Comparison of ENCODE assay signal across 8 cellular contexts in genomic region chr6:16769131-16769985, GRCh38. TPM values are rescaled to one million over a fixed set of nuclear protein-coding genes. Genes with fewer than 3 reads are reported as not detected.
A peak's percentile ranks its signal among the peaks of the same experiment; 100 is the strongest.
DNase-seq lines count a peak whose midpoint lies in the region; ATAC-seq and TF ChIP-seq lines count a peak whose summit lies in the region.

No MANE protein-coding gene starts in this region.

- CTCF ChIA-PET in activated B cell treated with CpG ODN at 0.5 μM for 24 hours (lab: Charles Lee) = interaction anchor here (0.9 to 7.8 kb wide), 5 partner anchors 7 to 437 kb away, joined by 3 to 59 read pairs (median 20); partner anchors contain the start of gene ATXN1

- no peak overlapping the region for H3K4me3 ChIP-seq in DOHH2 (ENCODE audit: low read length)
- peak overlapping the region; percentile 3; the same call in 1 of the 2 replicates for H3K4me3 ChIP-seq in HUES6 (ENCODE audit: low read depth, low read length)
- peak overlapping the region; percentile 8 for H3K4me3 ChIP-seq in choroid plexus epithelial cell (ENCODE audit: low read depth, low read length)
- no peak overlapping the region for H3K4me3 ChIP-seq in suprapubic skin

- peaks cover 18% of the 10 kb centered on the region for H3K4me1 Mint-ChIP-seq in activated B cell treated with CpG ODN at 0.5 μM for 24 hours
- H3K4me1 Mint-ChIP-seq in naive thymus-derived CD8-positive, alpha-beta T cell = peaks cover 20 to 67% (median 57%) of the 10 kb centered on the region in 4 donors

- TF ChIP-seq POLR2A in suprapubic skin (IDR thresholded peaks at IDR 0.05) = no peak

- intact Hi-C loops in activated B cell treated with CpG ODN at 0.5 μM for 24 hours (cut with micrococcal nuclease) = loop anchor here (10.0 kb wide), 2 partner anchors 195 to 935 kb away; partner anchors contain the start of gene NUP153

- TF ChIP-seq CTCF in DOHH2 (IDR thresholded peaks at IDR 0.05; ENCODE audit: low read depth, low read length, poor library complexity, severe bottlenecking) (no peak), activated B cell treated with CpG ODN at 0.5 μM for 24 hours (IDR thresholded peaks at IDR 0.05) (no peak), choroid plexus epithelial cell (conservative IDR thresholded peaks at IDR 0.05; ENCODE audit: low read depth, low read length) (no peak), suprapubic skin (IDR thresholded peaks at IDR 0.05) (no peak)

- no peak overlapping the region for H3K9ac ChIP-seq in HUES6 (ENCODE audit: low read length)

- H3K27ac Mint-ChIP-seq in activated B cell treated with CpG ODN at 0.5 μM for 24 hours = peak overlapping the region; percentile 4
- H3K27ac Mint-ChIP-seq in naive thymus-derived CD8-positive, alpha-beta T cell = peak overlapping the region; percentile 7 to 82 (median 62)

- no peak overlapping the region for H3K27ac ChIP-seq in DOHH2 (ENCODE audit: low read depth, low read length)
- peak overlapping the region; percentile 23; the same call in 1 of the 2 replicates for H3K27ac ChIP-seq in HUES6 (ENCODE audit: low read depth, low read length)
- H3K27ac ChIP-seq in suprapubic skin = peak overlapping the region; percentile 68

- H3K27me3 ChIP-seq in DOHH2 (ENCODE audit: control insufficient read depth, low read length) (no peaks in the 10 kb centered on the region), HUES6 (ENCODE audit: control insufficient read depth, insufficient read depth, low read length) (no peaks in the 10 kb centered on the region), suprapubic skin (no peaks in the 10 kb centered on the region)

- TF ChIP-seq EP300 in suprapubic skin (IDR thresholded peaks at IDR 0.05) = no peak

- peaks cover 3% of the 10 kb centered on the region for H3K27me3 Mint-ChIP-seq in activated B cell treated with CpG ODN at 0.5 μM for 24 hours
- H3K27me3 Mint-ChIP-seq in naive thymus-derived CD8-positive, alpha-beta T cell = peaks cover 0 to under 1% (median 0%) of the 10 kb centered on the region in 5 donors

- H3K36me3 ChIP-seq in DOHH2 (ENCODE audit: control insufficient read depth, low read length) = no peaks in the 10 kb centered on the region
- no peaks in the 10 kb centered on the region for H3K36me3 ChIP-seq in HUES6 (ENCODE audit: control insufficient read depth, insufficient read depth, low read length)
- no peaks in the 10 kb centered on the region for H3K36me3 ChIP-seq in suprapubic skin

- H3K4me1 ChIP-seq in DOHH2 (ENCODE audit: control insufficient read depth, low read length) = peaks cover 21% of the 10 kb centered on the region
- peaks cover 34% of the 10 kb centered on the region for H3K4me1 ChIP-seq in HUES6 (ENCODE audit: control insufficient read depth, insufficient read depth, low read length)
- H3K4me1 ChIP-seq in suprapubic skin = peaks cover 42% of the 10 kb centered on the region

- H3K4me2 ChIP-seq in DOHH2 (ENCODE audit: low read length) = peak overlapping the region; percentile 15

- no peaks in the 10 kb centered on the region for H3K9me3 Mint-ChIP-seq in activated B cell treated with CpG ODN at 0.5 μM for 24 hours
- no peaks in the 10 kb centered on the region for H3K9me3 Mint-ChIP-seq in naive thymus-derived CD8-positive, alpha-beta T cell

- no peak overlapping the region for H3K4me3 Mint-ChIP-seq in activated B cell treated with CpG ODN at 0.5 μM for 24 hours
- peak overlapping the region in 7 of 10 donors; percentile 0 to 48 (median 10) for H3K4me3 Mint-ChIP-seq in naive thymus-derived CD8-positive, alpha-beta T cell

- H4K20me1 ChIP-seq in DOHH2 (ENCODE audit: control insufficient read depth, insufficient read depth, low read depth, low read length) = no peaks in the 10 kb centered on the region

- ATAC-seq in activated B cell treated with CpG ODN at 0.5 μM for 24 hours (ENCODE audit: low read depth) = peak; percentile 78
- peak; percentile 92 to 95 for ATAC-seq in naive thymus-derived CD8-positive, alpha-beta T cell

- H3K9me3 ChIP-seq in DOHH2 (ENCODE audit: control insufficient read depth, insufficient read depth, low read length) (no peaks in the 10 kb centered on the region), HUES6 (ENCODE audit: control insufficient read depth, insufficient read depth, low read depth, low read length) (no peaks in the 10 kb centered on the region), suprapubic skin (no peaks in the 10 kb centered on the region)

- WGBS in suprapubic skin = 16% methylated on average over 8 of the region's 8 CpGs

- no peaks in the 10 kb centered on the region for H3K36me3 Mint-ChIP-seq in activated B cell treated with CpG ODN at 0.5 μM for 24 hours (ENCODE audit: low read depth)
- no peaks in the 10 kb centered on the region for H3K36me3 Mint-ChIP-seq in naive thymus-derived CD8-positive, alpha-beta T cell

- H3F3A ChIP-seq in DOHH2 (ENCODE audit: control insufficient read depth, insufficient read depth) = 0 out of 2 replicates have a peak, but pooled peaks cover 2% of the 10 kb centered on the region

- no peaks in the 10 kb centered on the region for H3K9me2 ChIP-seq in DOHH2 (replicated peaks; ENCODE audit: control insufficient read depth, low read length)

- DNase-seq in activated B cell treated with CpG ODN at 0.5 μM for 24 hours = no peak
- peak; percentile 89 for DNase-seq in choroid plexus epithelial cell (ENCODE audit: low read depth)
- DNase-seq in naive thymus-derived CD8-positive, alpha-beta T cell = peak; percentile 15 to 84 (median 61)
- DNase-seq in suprapubic skin (ENCODE audit: low spot score in 2 of 2) = no peak
- DNase-seq in hypothalamus (lab: John Stamatoyannopoulos, UW) = no peak
- no peak for DNase-seq in NCI-H2107 (lab: John Stamatoyannopoulos, UW)

- no peaks in the 10 kb centered on the region for H3K79me2 ChIP-seq in DOHH2 (ENCODE audit: control insufficient read depth, low read length)

- POLR2A ChIA-PET in activated B cell treated with CpG ODN at 0.5 μM for 24 hours (lab: Charles Lee) = no interaction called here
- POLR2A ChIA-PET in naive thymus-derived CD8-positive, alpha-beta T cell (lab: Charles Lee) = interaction anchor here (0.7 to 1.2 kb wide), 3 partner anchors 10 to 639 kb away, joined by 3 to 6 read pairs (median 4); no protein-coding TSS in a partner anchor

RNA-seq across cellular contexts. Expression of gene ATXN1, which starts 8.1 kb away (rescaled TPM):
- total RNA-seq in activated B cell treated with CpG ODN at 0.5 μM for 24 hours (43.1 and 59.8 TPM in 2 replicates), suprapubic skin (10 to 100 TPM; 32.8 to 95.4 (median 42.4) TPM)
- 10 to 100 TPM; 39.8 to 42.3 TPM for total RNA-seq in naive thymus-derived CD8-positive, alpha-beta T cell
- 1 to 10 TPM; 2.7 to 8.2 (median 4.0) TPM for polyA plus RNA-seq in naive thymus-derived CD8-positive, alpha-beta T cell

Comparison
In these comparisons a context has a peak if more than half of its experiments do, and no peak if none do; other contexts are left out.
1. H3K4me3 ChIP-seq: peak in HUES6 (single experiment) and choroid plexus epithelial cell (single experiment); none in DOHH2 (single experiment) and suprapubic skin (single experiment).
2. DNase-seq: peak in choroid plexus epithelial cell (single experiment) and naive thymus-derived CD8-positive, alpha-beta T cell (10 of 10); none in activated B cell treated with CpG ODN at 0.5 μM for 24 hours (single experiment), suprapubic skin (0 of 2), hypothalamus (0 of 51) and NCI-H2107 (single experiment).